ENCODE assay signal across 1 cellular context in the genomic region with DNA sequence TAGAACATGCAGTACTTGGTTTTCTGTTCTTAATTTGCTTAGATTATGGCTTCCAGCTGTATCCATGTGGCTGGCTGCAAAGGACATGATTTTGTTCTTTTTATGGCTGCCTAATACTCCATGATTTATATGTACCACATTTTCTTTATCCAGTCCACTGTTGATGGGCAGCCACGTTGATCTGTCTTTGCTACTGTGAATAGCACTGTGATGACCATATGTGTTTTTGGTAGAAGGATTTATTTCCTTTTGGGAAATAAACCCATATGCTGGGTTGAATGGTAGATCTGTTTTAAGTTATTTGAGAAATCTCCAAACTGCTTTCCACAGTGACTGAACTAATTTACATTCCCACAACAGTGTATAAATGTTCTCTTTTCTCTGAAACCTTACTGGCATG.
TF ChIP-seq lines count a peak whose summit lies in the region.

No MANE protein-coding gene starts in this region.

TF ChIP-seq in IMR-90, 13 proteins besides CTCF, POLR2A, EP300 and RAD21 (continued from another document):
- TF ChIP-seq MAZ (IDR thresholded peaks at IDR 0.05; ENCODE audit: borderline replicate concordance, low read depth, low read length) (no peak), MXI1 (IDR thresholded peaks at IDR 0.05; ENCODE audit: borderline replicate concordance, low read depth, low read length) (no peak), CHD1 (IDR thresholded peaks at IDR 0.05; ENCODE audit: low read depth, low read length) (no peak)
